In the genomic region with DNA sequence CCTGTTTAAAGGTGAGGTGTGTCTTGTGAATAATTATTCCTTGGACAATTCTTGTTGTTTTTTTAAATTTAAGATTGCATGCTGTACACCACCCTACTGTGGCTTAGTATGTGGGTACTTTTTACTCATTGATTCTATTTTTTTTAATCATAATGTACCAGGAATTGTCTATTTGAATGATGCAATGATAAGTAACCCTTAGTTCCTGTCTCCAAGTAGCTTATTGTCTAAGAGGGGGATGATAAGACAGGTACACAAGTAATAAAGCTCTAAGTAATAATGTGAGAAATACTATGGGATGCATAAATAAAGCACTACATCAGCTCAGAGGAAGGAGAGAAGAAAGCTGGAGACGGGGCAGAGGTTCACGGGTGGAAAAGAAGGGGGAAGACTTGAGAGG, we compare ENCODE assay signal across 1 cellular context.
TF ChIP-seq lines count a peak whose summit lies in the region.

No MANE protein-coding gene starts in this region.

TF ChIP-seq in K562, 482 proteins besides CTCF, POLR2A, EP300 and RAD21 (continued from another document):
- TF ChIP-seq, protein P1, sequence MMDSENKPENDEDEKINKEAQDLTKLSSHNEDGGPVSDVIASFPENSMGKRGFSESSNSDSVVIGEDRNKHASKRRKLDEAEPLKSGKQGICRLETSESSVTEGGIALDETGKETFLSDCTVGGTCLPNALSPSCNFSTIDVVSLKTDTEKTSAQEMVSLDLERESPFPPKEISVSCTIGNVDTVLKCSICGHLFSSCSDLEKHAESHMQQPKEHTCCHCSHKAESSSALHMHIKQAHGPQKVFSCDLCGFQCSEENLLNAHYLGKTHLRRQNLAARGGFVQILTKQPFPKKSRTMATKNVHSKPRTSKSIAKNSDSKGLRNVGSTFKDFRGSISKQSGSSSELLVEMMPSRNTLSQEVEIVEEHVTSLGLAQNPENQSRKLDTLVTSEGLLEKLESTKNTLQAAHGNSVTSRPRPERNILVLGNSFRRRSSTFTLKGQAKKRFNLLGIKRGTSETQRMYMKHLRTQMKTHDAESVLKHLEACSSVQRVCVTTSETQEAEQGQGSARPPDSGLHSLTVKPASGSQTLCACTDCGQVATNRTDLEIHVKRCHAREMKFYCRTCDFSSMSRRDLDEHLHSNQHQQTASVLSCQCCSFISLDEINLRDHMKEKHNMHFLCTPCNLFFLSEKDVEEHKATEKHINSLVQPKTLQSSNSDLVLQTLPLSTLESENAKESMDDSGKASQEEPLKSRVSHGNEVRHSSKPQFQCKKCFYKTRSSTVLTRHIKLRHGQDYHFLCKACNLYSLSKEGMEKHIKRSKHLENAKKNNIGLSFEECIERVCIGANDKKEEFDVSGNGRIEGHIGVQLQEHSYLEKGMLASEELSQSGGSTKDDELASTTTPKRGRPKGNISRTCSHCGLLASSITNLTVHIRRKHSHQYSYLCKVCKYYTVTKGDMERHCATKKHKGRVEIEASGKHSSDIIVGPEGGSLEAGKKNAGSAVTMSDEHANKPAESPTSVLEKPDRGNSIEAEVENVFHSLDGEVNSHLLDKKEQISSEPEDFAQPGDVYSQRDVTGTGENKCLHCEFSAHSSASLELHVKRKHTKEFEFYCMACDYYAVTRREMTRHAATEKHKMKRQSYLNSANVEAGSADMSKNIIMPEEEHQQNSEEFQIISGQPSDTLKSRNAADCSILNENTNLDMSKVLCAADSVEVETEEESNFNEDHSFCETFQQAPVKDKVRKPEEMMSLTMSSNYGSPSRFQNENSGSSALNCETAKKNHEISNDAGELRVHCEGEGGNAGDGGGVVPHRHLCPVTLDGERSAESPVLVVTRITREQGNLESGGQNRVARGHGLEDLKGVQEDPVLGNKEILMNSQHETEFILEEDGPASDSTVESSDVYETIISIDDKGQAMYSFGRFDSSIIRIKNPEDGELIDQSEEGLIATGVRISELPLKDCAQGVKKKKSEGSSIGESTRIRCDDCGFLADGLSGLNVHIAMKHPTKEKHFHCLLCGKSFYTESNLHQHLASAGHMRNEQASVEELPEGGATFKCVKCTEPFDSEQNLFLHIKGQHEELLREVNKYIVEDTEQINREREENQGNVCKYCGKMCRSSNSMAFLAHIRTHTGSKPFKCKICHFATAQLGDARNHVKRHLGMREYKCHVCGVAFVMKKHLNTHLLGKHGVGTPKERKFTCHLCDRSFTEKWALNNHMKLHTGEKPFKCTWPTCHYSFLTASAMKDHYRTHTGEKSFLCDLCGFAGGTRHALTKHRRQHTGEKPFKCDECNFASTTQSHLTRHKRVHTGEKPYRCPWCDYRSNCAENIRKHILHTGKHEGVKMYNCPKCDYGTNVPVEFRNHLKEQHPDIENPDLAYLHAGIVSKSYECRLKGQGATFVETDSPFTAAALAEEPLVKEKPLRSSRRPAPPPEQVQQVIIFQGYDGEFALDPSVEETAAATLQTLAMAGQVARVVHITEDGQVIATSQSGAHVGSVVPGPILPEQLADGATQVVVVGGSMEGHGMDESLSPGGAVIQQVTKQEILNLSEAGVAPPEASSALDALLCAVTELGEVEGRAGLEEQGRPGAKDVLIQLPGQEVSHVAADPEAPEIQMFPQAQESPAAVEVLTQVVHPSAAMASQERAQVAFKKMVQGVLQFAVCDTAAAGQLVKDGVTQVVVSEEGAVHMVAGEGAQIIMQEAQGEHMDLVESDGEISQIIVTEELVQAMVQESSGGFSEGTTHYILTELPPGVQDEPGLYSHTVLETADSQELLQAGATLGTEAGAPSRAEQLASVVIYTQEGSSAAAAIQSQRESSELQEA (IDR thresholded peaks at IDR 0.05; ENCODE audit: low read depth): no peak
- TF ChIP-seq TARDBP (IDR thresholded peaks at IDR 0.05) (no peak), PTTG1 (tag; IDR thresholded peaks at IDR 0.05; ENCODE audit: low read depth) (no peak), KLF1 (tag; IDR thresholded peaks at IDR 0.05) (no peak), CEBPG (CRISPR knock-in tag; IDR thresholded peaks at IDR 0.05) (no peak), CEBPG (tag; conservative IDR thresholded peaks at IDR 0.05 in 1 of 2, IDR thresholded peaks at IDR 0.05 in 1 of 2) (peak in 1 of 2 experiments; percentile 82; a peak in 2 of 4 replicates)
- TF ChIP-seq, protein P2, sequence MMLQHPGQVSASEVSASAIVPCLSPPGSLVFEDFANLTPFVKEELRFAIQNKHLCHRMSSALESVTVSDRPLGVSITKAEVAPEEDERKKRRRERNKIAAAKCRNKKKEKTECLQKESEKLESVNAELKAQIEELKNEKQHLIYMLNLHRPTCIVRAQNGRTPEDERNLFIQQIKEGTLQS (IDR thresholded peaks at IDR 0.05): peak; percentile 40; the same call in 1 of the 2 replicates
- TF ChIP-seq, protein P2 (CRISPR knock-in tag; conservative IDR thresholded peaks at IDR 0.05): no peak
